Comparison of ENCODE assay signal across 1 cellular context in genomic region chr2:15560404-15560987, GRCh38.
A peak's percentile ranks its signal among the peaks of the same experiment; 100 is the strongest.
TF ChIP-seq lines count a peak whose summit lies in the region.

No MANE protein-coding gene starts in this region.

TF ChIP-seq in HepG2, 621 proteins besides CTCF, POLR2A, EP300 and RAD21 (continued from another document and continues in another):
- TF ChIP-seq ZHX2 (IDR thresholded peaks at IDR 0.05; ENCODE audit: low read depth) (no peak), ZHX2 (CRISPR knock-in tag; IDR thresholded peaks at IDR 0.05; ENCODE audit: borderline replicate concordance) (no peak), TBP (CRISPR knock-in tag; IDR thresholded peaks at IDR 0.05) (0 out of 2 replicates have a peak, but pooled peaks have one; percentile 67), NAIF1 (CRISPR knock-in tag; IDR thresholded peaks at IDR 0.05; ENCODE audit: borderline replicate concordance) (0 out of 2 replicates have a peak, but pooled peaks have one; percentile 30), ZBTB46 (CRISPR knock-in tag; IDR thresholded peaks at IDR 0.05; ENCODE audit: borderline replicate concordance) (no peak), ZFP90 (CRISPR knock-in tag; IDR thresholded peaks at IDR 0.05; ENCODE audit: borderline replicate concordance) (peak; percentile 69; the same call in 1 of the 2 replicates), ZNF614 (CRISPR knock-in tag; IDR thresholded peaks at IDR 0.05; ENCODE audit: borderline replicate concordance) (no peak), RFX3 (CRISPR knock-in tag; IDR thresholded peaks at IDR 0.05) (peak; percentile 66), PHF8 (CRISPR knock-in tag; IDR thresholded peaks at IDR 0.05) (peak; percentile 7; the same call in 1 of the 2 replicates), ZNF275 (CRISPR knock-in tag; IDR thresholded peaks at IDR 0.05; ENCODE audit: borderline replicate concordance) (0 out of 2 replicates have a peak, but pooled peaks have one; percentile 10), ZNF407 (CRISPR knock-in tag; IDR thresholded peaks at IDR 0.05; ENCODE audit: not compliant biosample characterization) (peak; percentile 49), CBX5 (CRISPR knock-in tag; IDR thresholded peaks at IDR 0.05; ENCODE audit: borderline replicate concordance) (0 out of 2 replicates have a peak, but pooled peaks have one; percentile 50), ZSCAN12 (CRISPR knock-in tag; IDR thresholded peaks at IDR 0.05) (no peak), XRCC5 (optimal IDR thresholded peaks at IDR 0.05; ENCODE audit: low read length) (peak; percentile 33), HOXD1 (CRISPR knock-in tag; IDR thresholded peaks at IDR 0.05) (0 out of 2 replicates have a peak, but pooled peaks have one; percentile 43), TEF (CRISPR knock-in tag; IDR thresholded peaks at IDR 0.05) (peak; percentile 17; the same call in 1 of the 2 replicates), TFAP4 (IDR thresholded peaks at IDR 0.05; ENCODE audit: borderline replicate concordance, low read depth) (0 out of 2 replicates have a peak, but pooled peaks have one; percentile 8), PATZ1 (CRISPR knock-in tag; IDR thresholded peaks at IDR 0.05) (no peak), ZNF800 (CRISPR knock-in tag; IDR thresholded peaks at IDR 0.05) (peak; percentile 76; the same call in 1 of the 2 replicates), ZNF619 (CRISPR knock-in tag; IDR thresholded peaks at IDR 0.05) (no peak), CSRNP1 (CRISPR knock-in tag; IDR thresholded peaks at IDR 0.05) (0 out of 2 replicates have a peak, but pooled peaks have one; percentile 30), ZBTB7B (CRISPR knock-in tag; IDR thresholded peaks at IDR 0.05) (peak; percentile 38; the same call in 1 of the 2 replicates)
